ENCODE assay signal across 16 cellular contexts in the genomic region with DNA sequence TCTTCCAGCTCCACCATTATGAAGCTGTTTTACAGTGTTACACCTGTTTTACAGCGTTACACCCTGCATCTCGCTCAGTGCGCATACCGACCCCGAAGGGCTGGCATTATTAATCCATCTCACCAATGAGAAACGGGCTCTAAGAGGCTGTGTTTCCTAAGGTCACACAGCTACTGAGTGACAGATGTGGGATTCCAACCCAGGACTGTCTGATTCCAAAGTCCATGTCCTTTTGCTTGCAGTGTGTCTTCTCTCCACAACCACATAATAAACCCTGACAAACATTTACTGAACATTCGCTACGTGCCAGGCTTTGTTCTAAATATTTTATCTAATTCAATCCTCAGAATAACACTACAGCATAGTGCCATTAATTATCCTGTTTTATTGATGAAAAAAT.
DNase-seq lines count a peak whose midpoint lies in the region; FAIRE-seq and TF ChIP-seq lines count a peak whose summit lies in the region.
"Had no signal": no experiment of that assay in that cellular context is flagged by ENCODE, and none has a peak within 500 bp of the region (broad histone marks: within the 10 kb centered on the region; RNA-seq: fewer than 3 reads in every experiment).

No MANE protein-coding gene starts in this region.

- H3K9ac ChIP-seq in liver (ENCODE audit: low read depth in 1 of 2, low read length in 2 of 2), result no peak overlapping the region
- H3K9ac ChIP-seq: BLaER1 treated with 17β-estradiol and CSF1 and Interleukin-3, amounts not matched to agents 10 nM and 100 nM had no signal

- WGBS in liver, result 51% methylated on average over 8 of the region's 8 CpGs

- H3K4me3 ChIP-seq in bronchial epithelial cell (ENCODE audit: low read depth, low read length) (no peak overlapping the region), liver (ENCODE audit: low read depth in 1 of 3, low read length in 3 of 3) (no peak overlapping the region)
- H3K4me3 ChIP-seq: BLaER1 treated with 17β-estradiol and CSF1 and Interleukin-3, amounts not matched to agents 10 nM and 100 nM; K562 had no signal

- H3K4me1 ChIP-seq in liver (ENCODE audit: control insufficient read depth in 4 of 4, insufficient read depth in 4 of 4, low read length in 3 of 4), result peaks cover 0 to 3% (median 0%) of the 10 kb centered on the region in 4 donors
- H3K4me1 ChIP-seq: BLaER1 treated with 17β-estradiol and CSF1 and Interleukin-3, amounts not matched to agents 10 nM and 100 nM had no signal

- FAIRE-seq in bronchial epithelial cell (lab: Jason Lieb, UNC), result peak; percentile 13
- FAIRE-seq: GM12891, K562 had no signal

- TF ChIP-seq RAD21 in liver (IDR thresholded peaks at IDR 0.05), result peak in 1 of 2 donors; percentile 14

- TF ChIP-seq CTCF in bronchial epithelial cell (IDR thresholded peaks at IDR 0.05; ENCODE audit: insufficient read depth, low read length, severe bottlenecking), result no peak
- TF ChIP-seq CTCF in liver (IDR thresholded peaks at IDR 0.05; ENCODE audit: low read depth, low read length, missing input control), result no peak
- TF ChIP-seq CTCF in GM13976 (IDR thresholded peaks at IDR 0.05; ENCODE audit: borderline replicate concordance, control extremely low read depth, extremely low read depth, insufficient read depth, missing control alignments), result no peak

- peak; percentile 63 for DNase-seq in NCI-H82 (lab: John Stamatoyannopoulos, UW)
- no peak for DNase-seq in NCI-H82 treated with DMSO at 0.1 percent for 48 hours (lab: John Stamatoyannopoulos, UW; ENCODE audit: unreplicated experiment)
- DNase-seq in bronchial epithelial cell (ENCODE audit: low read depth), result no peak
- DNase-seq in SKM-1 (lab: John Stamatoyannopoulos, UW; ENCODE audit: unreplicated experiment), result no peak
- DNase-seq in GM13976 (ENCODE audit: low spot score), result no peak
- no peak for DNase-seq in NCI-H1092 (lab: John Stamatoyannopoulos, UW)
- no peak for DNase-seq in activated CD4-positive, alpha-beta T cell treated with anti-CD3 and anti-CD28 coated beads for 4 hours
- DNase-seq: ACHN; CD4-positive, CD25-positive, alpha-beta regulatory T cell; DMS79; GOT3; H9 had no signal

- H3K27ac ChIP-seq in liver (ENCODE audit: low read depth in 1 of 2, low read length in 2 of 2), result no peak overlapping the region
- H3K27ac ChIP-seq: BLaER1 treated with 17β-estradiol and CSF1 and Interleukin-3, amounts not matched to agents 10 nM and 100 nM had no signal

- H3K9me3 ChIP-seq in liver (ENCODE audit: control insufficient read depth in 4 of 4, low read length in 3 of 4), result no peaks in the 10 kb centered on the region
- H3K9me3 ChIP-seq: BLaER1 treated with 17β-estradiol and CSF1 and Interleukin-3, amounts not matched to agents 10 nM and 100 nM had no signal

- H3K36me3 ChIP-seq in bronchial epithelial cell (ENCODE audit: control insufficient read depth, insufficient read depth, low read length) (no peaks in the 10 kb centered on the region), liver (ENCODE audit: control insufficient read depth in 4 of 4, insufficient read depth in 3 of 4, low read depth in 1 of 4, low read length in 3 of 4) (no peaks in the 10 kb centered on the region)
- H3K36me3 ChIP-seq: BLaER1 treated with 17β-estradiol and CSF1 and Interleukin-3, amounts not matched to agents 10 nM and 100 nM had no signal

- in situ Hi-C loops in GM13976 (cut with MboI; ENCODE audit: low sequenced_read_pairs, unreplicated experiment), result no loop called here

- no peaks in the 10 kb centered on the region for H3K27me3 ChIP-seq in bronchial epithelial cell (ENCODE audit: control insufficient read depth, insufficient read depth, low read length)
- peaks cover 0 to 2% (median 0%) of the 10 kb centered on the region in 4 donors for H3K27me3 ChIP-seq in liver (ENCODE audit: control insufficient read depth in 4 of 4, insufficient read depth in 4 of 4, low read length in 3 of 4)
- H3K27me3 ChIP-seq: BLaER1 treated with 17β-estradiol and CSF1 and Interleukin-3, amounts not matched to agents 10 nM and 100 nM had no signal

TF ChIP-seq in liver, 16 proteins besides CTCF, POLR2A, EP300 and RAD21:
- TF ChIP-seq FOXA2 (IDR thresholded peaks at IDR 0.05) (no peak), YY1 (IDR thresholded peaks at IDR 0.05) (no peak), JUND (IDR thresholded peaks at IDR 0.05) (no peak), RXRA (IDR thresholded peaks at IDR 0.05) (peak in 1 of 2 donors; percentile 63), GABPA (IDR thresholded peaks at IDR 0.05 in 1 of 2, conservative IDR thresholded peaks at IDR 0.05 in 1 of 2) (no peak), TAF1 (conservative IDR thresholded peaks at IDR 0.05) (no peak), HNF4A (conservative IDR thresholded peaks at IDR 0.05) (peak; percentile 63 to 90), HNF4G (IDR thresholded peaks at IDR 0.05) (peak; percentile 46), SP1 (IDR thresholded peaks at IDR 0.05) (peak; percentile 56), FOXA1 (IDR thresholded peaks at IDR 0.05) (no peak), NR2F2 (IDR thresholded peaks at IDR 0.05) (no peak)
- TF ChIP-seq, protein P1, sequence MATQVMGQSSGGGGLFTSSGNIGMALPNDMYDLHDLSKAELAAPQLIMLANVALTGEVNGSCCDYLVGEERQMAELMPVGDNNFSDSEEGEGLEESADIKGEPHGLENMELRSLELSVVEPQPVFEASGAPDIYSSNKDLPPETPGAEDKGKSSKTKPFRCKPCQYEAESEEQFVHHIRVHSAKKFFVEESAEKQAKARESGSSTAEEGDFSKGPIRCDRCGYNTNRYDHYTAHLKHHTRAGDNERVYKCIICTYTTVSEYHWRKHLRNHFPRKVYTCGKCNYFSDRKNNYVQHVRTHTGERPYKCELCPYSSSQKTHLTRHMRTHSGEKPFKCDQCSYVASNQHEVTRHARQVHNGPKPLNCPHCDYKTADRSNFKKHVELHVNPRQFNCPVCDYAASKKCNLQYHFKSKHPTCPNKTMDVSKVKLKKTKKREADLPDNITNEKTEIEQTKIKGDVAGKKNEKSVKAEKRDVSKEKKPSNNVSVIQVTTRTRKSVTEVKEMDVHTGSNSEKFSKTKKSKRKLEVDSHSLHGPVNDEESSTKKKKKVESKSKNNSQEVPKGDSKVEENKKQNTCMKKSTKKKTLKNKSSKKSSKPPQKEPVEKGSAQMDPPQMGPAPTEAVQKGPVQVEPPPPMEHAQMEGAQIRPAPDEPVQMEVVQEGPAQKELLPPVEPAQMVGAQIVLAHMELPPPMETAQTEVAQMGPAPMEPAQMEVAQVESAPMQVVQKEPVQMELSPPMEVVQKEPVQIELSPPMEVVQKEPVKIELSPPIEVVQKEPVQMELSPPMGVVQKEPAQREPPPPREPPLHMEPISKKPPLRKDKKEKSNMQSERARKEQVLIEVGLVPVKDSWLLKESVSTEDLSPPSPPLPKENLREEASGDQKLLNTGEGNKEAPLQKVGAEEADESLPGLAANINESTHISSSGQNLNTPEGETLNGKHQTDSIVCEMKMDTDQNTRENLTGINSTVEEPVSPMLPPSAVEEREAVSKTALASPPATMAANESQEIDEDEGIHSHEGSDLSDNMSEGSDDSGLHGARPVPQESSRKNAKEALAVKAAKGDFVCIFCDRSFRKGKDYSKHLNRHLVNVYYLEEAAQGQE (IDR thresholded peaks at IDR 0.05), result no peak
- TF ChIP-seq, protein P2, sequence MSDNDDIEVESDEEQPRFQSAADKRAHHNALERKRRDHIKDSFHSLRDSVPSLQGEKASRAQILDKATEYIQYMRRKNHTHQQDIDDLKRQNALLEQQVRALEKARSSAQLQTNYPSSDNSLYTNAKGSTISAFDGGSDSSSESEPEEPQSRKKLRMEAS (IDR thresholded peaks at IDR 0.05), result no peak
- TF ChIP-seq, protein P3, sequence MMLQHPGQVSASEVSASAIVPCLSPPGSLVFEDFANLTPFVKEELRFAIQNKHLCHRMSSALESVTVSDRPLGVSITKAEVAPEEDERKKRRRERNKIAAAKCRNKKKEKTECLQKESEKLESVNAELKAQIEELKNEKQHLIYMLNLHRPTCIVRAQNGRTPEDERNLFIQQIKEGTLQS (IDR thresholded peaks at IDR 0.05), result no peak
